Comparison of ENCODE assay signal across 14 cellular contexts in the genomic region with DNA sequence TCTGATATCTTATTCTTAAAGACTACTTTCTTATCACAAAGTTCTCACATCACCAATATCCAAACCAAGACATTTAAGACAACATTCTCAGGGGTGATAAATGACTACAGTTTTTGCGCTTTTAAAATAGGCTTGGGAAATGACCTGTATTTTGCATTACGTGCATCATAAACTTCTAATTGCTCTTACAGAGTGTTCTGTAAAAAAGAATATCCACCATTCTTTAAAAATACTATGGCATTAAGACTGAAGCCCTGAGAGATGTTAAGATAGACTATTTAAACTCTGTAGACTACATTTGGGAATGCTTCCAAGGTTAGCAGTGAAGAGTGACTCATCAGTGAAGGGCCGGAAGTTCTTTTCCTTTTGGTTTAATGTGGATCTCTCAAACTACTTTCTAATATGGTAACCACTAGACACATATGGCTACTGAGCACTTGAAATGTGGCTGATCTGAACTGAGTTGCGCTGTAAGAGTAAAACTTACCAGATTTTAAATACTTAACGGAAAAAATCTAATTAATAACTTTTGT.
DNase-seq lines count a peak whose midpoint lies in the region; ATAC-seq and TF ChIP-seq lines count a peak whose summit lies in the region.
"Had no signal": no experiment of that assay in that cellular context is flagged by ENCODE, and none has a peak within 500 bp of the region (broad histone marks: within the 10 kb centered on the region; RNA-seq: fewer than 3 reads in every experiment).

No MANE protein-coding gene starts in this region.

- WGBS in sigmoid colon, 2 donors, result 78 to 87% methylated on average over 5 of the region's 5 CpGs
- WGBS in aorta, 2 donors, result 49 to 51% methylated on average over 5 of the region's 5 CpGs

- H3K27ac ChIP-seq in ACC112 (ENCODE audit: low read depth, low read length) (peak overlapping the region; percentile 19; the same call in 1 of the 2 replicates), sigmoid colon (no peak overlapping the region), coronary artery (no peak overlapping the region), aorta (ENCODE audit: low read depth in 1 of 2, low read length in 2 of 2) (no peak overlapping the region)
- H3K27ac ChIP-seq: dorsolateral prefrontal cortex, heart left ventricle had no signal

- intact Hi-C loops in sigmoid colon (cut with DNase I), result no loop called here
- intact Hi-C loops in aorta (cut with DNase I), result no loop called here

- DNase-seq in HT-29 (ENCODE audit: low spot score), result peak; percentile 6
- peak; percentile 36 for DNase-seq in astrocyte of the cerebellum (ENCODE audit: low read depth)
- DNase-seq in inferior parietal cortex (ENCODE audit: extremely low spot score), result peak; percentile 2
- DNase-seq in sigmoid colon, result no peak
- DNase-seq in coronary artery (ENCODE audit: low spot score), result no peak
- DNase-seq in KG1 (lab: John Stamatoyannopoulos, UW), result no peak
- DNase-seq in aorta, result no peak
- DNase-seq: activated naive CD4-positive, alpha-beta T cell treated with Interleukin-2 at 50 U/mL for 16 hours; dorsolateral prefrontal cortex; heart left ventricle; nucleus accumbens; stimulated activated CD8-positive, alpha-beta memory T cell treated with anti-CD3 and anti-CD28 coated beads, Interleukin-4, amount 100 ng/mL, for 48 hours had no signal

- H3K36me3 ChIP-seq in ACC112 (ENCODE audit: insufficient read depth, low read length), result no peaks in the 10 kb centered on the region
- H3K36me3 ChIP-seq in sigmoid colon, result no peaks in the 10 kb centered on the region
- no peaks in the 10 kb centered on the region for H3K36me3 ChIP-seq in aorta (ENCODE audit: control insufficient read depth in 1 of 2, insufficient read depth in 2 of 2, low read length in 1 of 2)
- H3K36me3 ChIP-seq: heart left ventricle had no signal

- H3K9me3 ChIP-seq in sigmoid colon (no peaks in the 10 kb centered on the region), aorta (ENCODE audit: control insufficient read depth, low read length) (no peaks in the 10 kb centered on the region)
- H3K9me3 ChIP-seq: heart left ventricle had no signal

- TF ChIP-seq CTCF in astrocyte of the cerebellum (IDR thresholded peaks at IDR 0.05; ENCODE audit: low read depth, low read length, missing control alignments) (no peak), sigmoid colon (IDR thresholded peaks at IDR 0.05) (no peak), coronary artery (IDR thresholded peaks at IDR 0.05) (no peak)

- TF ChIP-seq EP300 in sigmoid colon (IDR thresholded peaks at IDR 0.05), result no peak

- peak overlapping the region; percentile 43 for H2AFZ ChIP-seq in ACC112 (ENCODE audit: low read length, unreplicated experiment)

- no peaks in the 10 kb centered on the region for H3K27me3 ChIP-seq in ACC112 (ENCODE audit: insufficient read depth, low read length)
- H3K27me3 ChIP-seq in sigmoid colon, result no peaks in the 10 kb centered on the region
- no peaks in the 10 kb centered on the region for H3K27me3 ChIP-seq in aorta (ENCODE audit: control insufficient read depth in 1 of 2, insufficient read depth in 2 of 2, low read length in 1 of 2)
- H3K27me3 ChIP-seq: heart left ventricle had no signal

- H3K79me2 ChIP-seq in ACC112 (ENCODE audit: control insufficient read depth, insufficient read depth, low read length, unreplicated experiment), result no peaks in the 10 kb centered on the region

- no peak for ATAC-seq in aorta (ENCODE audit: low FRiP score)

- H3K4me1 ChIP-seq in ACC112 (ENCODE audit: control insufficient read depth, insufficient read depth, low read length, unreplicated experiment) (peaks cover 12% of the 10 kb centered on the region), sigmoid colon (peaks cover 0 to 6% (median 0%) of the 10 kb centered on the region in 4 donors), aorta (ENCODE audit: control insufficient read depth in 1 of 2, insufficient read depth in 2 of 2, low read length in 2 of 2) (no peaks in the 10 kb centered on the region)

- H3K4me3 ChIP-seq in ACC112 (ENCODE audit: low read depth, low read length) (no peak overlapping the region), astrocyte of the cerebellum (ENCODE audit: low read depth, low read length) (no peak overlapping the region), sigmoid colon (no peak overlapping the region), coronary artery (no peak overlapping the region), aorta (ENCODE audit: low read length in 2 of 2) (no peak overlapping the region)
- H3K4me3 ChIP-seq: dorsolateral prefrontal cortex, heart left ventricle, lung had no signal

- TF ChIP-seq POLR2A in sigmoid colon (IDR thresholded peaks at IDR 0.05), result no peak

- in situ Hi-C loops in astrocyte of the cerebellum (cut with HindIII; ENCODE audit: low sequenced_read_pairs), result no loop called here

Comparison
In these comparisons a context has a peak if more than half of its experiments do, and no peak if none do; other contexts are left out.
1. DNase-seq: peak in HT-29 (single experiment), astrocyte of the cerebellum (single experiment) and inferior parietal cortex (single experiment); none in sigmoid colon (single experiment), coronary artery (single experiment), KG1 (single experiment) and aorta (0 of 2).